In the genomic region with DNA sequence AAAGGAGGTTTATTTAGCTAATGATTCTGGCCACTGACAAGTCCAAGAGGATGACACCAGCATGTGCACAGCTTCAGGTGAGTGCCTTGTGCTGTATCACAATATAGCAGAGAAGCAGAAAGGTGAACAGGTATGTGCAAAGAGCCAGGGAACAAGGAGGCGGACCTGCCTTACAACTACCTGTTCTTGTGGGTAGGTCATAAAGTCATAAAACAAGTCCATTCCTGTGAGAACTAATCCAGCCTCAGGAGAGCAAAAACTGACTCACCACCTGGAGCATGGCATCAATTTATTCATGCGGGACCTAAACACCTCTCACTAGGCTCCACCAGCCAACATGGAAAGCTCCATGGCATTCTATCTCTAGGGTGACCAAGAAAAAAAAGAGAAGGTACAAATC, we compare ENCODE assay signal across 12 cellular contexts.
"Had no signal": no experiment of that assay in that cellular context is flagged by ENCODE, and none has a peak within 500 bp of the region (broad histone marks: within the 10 kb centered on the region; RNA-seq: fewer than 3 reads in every experiment).

No MANE protein-coding gene starts in this region.

- H3K4me3 ChIP-seq: body of pancreas had no signal

- H3K9me3 ChIP-seq: body of pancreas had no signal

- DNase-seq: activated CD4-positive, alpha-beta T cell treated with anti-CD3 and anti-CD28 coated beads, Interleukin-2, amount 50 U/mL, for 4 hours; activated effector memory CD4-positive, alpha-beta T cell treated with anti-CD3 and anti-CD28 coated beads, Interleukin-2, amount 50 U/mL, for 16 hours; activated T-cell treated with anti-CD3 and anti-CD28 coated beads, Interleukin-2, amount 50 U/mL, for 1 hour; amniotic stem cell; body of pancreas; cerebellar nuclear complex; endodermal cell; foreskin melanocyte; head of caudate nucleus; kidney had no signal

- ATAC-seq: activated CD4-positive, CD25-positive, alpha-beta regulatory T cell treated with anti-CD3 and anti-CD28 coated beads, Interleukin-2, amount 50 U/mL, for 24 hours; activated naive CD4-positive, alpha-beta T cell treated with anti-CD3 and anti-CD28 coated beads, Interleukin-2, amount 50 U/mL, for 72 hours; body of pancreas had no signal

- H3K4me1 ChIP-seq: body of pancreas had no signal

- H3K27ac ChIP-seq: body of pancreas had no signal

- H3K27me3 ChIP-seq: body of pancreas had no signal
